In genomic region chr15:41230650-41231533, GRCh38 we compare ENCODE assay signal across 8 cellular contexts. TPM values are rescaled to one million over a fixed set of nuclear protein-coding genes. Genes with fewer than 3 reads are reported as not detected.
DNase-seq lines count a peak whose midpoint lies in the region; ATAC-seq and TF ChIP-seq lines count a peak whose summit lies in the region.

Gene CHP1, plus strand, starts transcription at chr15:41231268. Its CDS starts 115 bp downstream, at chr15:41231383.
Gene EXD1, minus strand, starts transcription at chr15:41230757. Its CDS starts 4,182 bp downstream, at chr15:41226575.

- H3K4me1 ChIP-seq in spleen = peaks cover 10 to 45% (median 26%) of the 10 kb centered on the region in 6 donors

- H3K4me3 Mint-ChIP-seq in central memory CD8-positive, alpha-beta T cell = peak within 1 kb of the TSS; percentile 89

- peak within 1 kb of the TSS; percentile 67 to 93 (median 90) for H3K27ac ChIP-seq in spleen

- intact Hi-C loops in spleen (cut with DNase I; ENCODE audit: low total_unique reads) = no loop called here

- ATAC-seq in GM19025 (IDR thresholded peaks at IDR 0.05; ENCODE audit: low read depth, unreplicated experiment) (peak; percentile 97), HG03280 (IDR thresholded peaks at IDR 0.05; ENCODE audit: unreplicated experiment) (peak; percentile 93)
- peak; percentile 97 for ATAC-seq in central memory CD8-positive, alpha-beta T cell (replicated peaks; ENCODE audit: extremely low read depth, poor library complexity, severe bottlenecking)

- peak within 1 kb of the TSS; percentile 54 to 86 (median 76) for H3K4me3 ChIP-seq in spleen

- no peaks in the 10 kb centered on the region for H3K9me3 ChIP-seq in spleen

- peak within 1 kb of the TSS; percentile 88 for H3K27ac Mint-ChIP-seq in central memory CD8-positive, alpha-beta T cell (ENCODE audit: low read depth)

- TF ChIP-seq POLR2A in spleen (IDR thresholded peaks at IDR 0.05) = peak in 2 of 3 donors; percentile 2 to 83

- peaks cover 21% of the 10 kb centered on the region for H3K4me1 Mint-ChIP-seq in central memory CD8-positive, alpha-beta T cell

- 0 to 2% (median 0%) methylated on average over 59 to 80 of the region's 80 CpGs for WGBS in spleen, 5 donors

- DNase-seq in AG20443 (ENCODE audit: low spot score) = peak; percentile 98
- DNase-seq in NCI-H345 (lab: John Stamatoyannopoulos, UW) = peak; percentile 90
- DNase-seq in activated CD4-positive, CD25-positive, alpha-beta regulatory T cell (lab: John Stamatoyannopoulos, UW) = peak; percentile 89 to 95 (median 92)
- DNase-seq in central memory CD8-positive, alpha-beta T cell (ENCODE audit: low spot score in 2 of 2) = peak; percentile 89 to 91
- DNase-seq in iris pigment epithelial cell (ENCODE audit: low read depth) = peak; percentile 99
- peak; percentile 99 for DNase-seq in spleen

- H3K9me3 Mint-ChIP-seq in central memory CD8-positive, alpha-beta T cell = no peaks in the 10 kb centered on the region

- TF ChIP-seq CTCF in spleen (IDR thresholded peaks at IDR 0.05 in 8 of 11, conservative IDR thresholded peaks at IDR 0.05 in 3 of 11) = peak; percentile 92 to 99 (median 97)

- no peaks in the 10 kb centered on the region for H3K36me3 ChIP-seq in spleen

- no peaks in the 10 kb centered on the region for H3K27me3 ChIP-seq in spleen (replicated peaks in 1 of 7)

- H3K36me3 Mint-ChIP-seq in central memory CD8-positive, alpha-beta T cell (ENCODE audit: insufficient read depth) = peaks cover 16% of the 10 kb centered on the region

- H3K27me3 Mint-ChIP-seq in central memory CD8-positive, alpha-beta T cell = no peaks in the 10 kb centered on the region

RNA-seq across cellular contexts. Expression of gene CHP1, which starts in this region (rescaled TPM):
- 100 to 1,000 TPM in 2 of 7 donors, 10 to 100 TPM in 5; 52.2 to 127 (median 60.0) TPM for total RNA-seq in spleen
- polyA plus RNA-seq in spleen = 10 to 100 TPM; 12.7 to 19.9 (median 14.5) TPM

RNA-seq across cellular contexts. Expression of gene EXD1, which starts in this region (rescaled TPM):
- total RNA-seq in spleen = not detected
- polyA plus RNA-seq in spleen = not detected

Comparison
In these comparisons a context has a peak if more than half of its experiments do, and no peak if none do; other contexts are left out.
1. Peak in every context shown above with its lines: DNase-seq, ATAC-seq, H3K4me3 ChIP-seq and H3K27ac ChIP-seq.